25 cellular contexts compared by ENCODE assay signal in genomic region chr2:53609561-53609960, GRCh38.
A peak's percentile ranks its signal among the peaks of the same experiment; 100 is the strongest.
DNase-seq lines count a peak whose midpoint lies in the region; ATAC-seq lines count a peak whose summit lies in the region.
"Had no signal": no experiment of that assay in that cellular context is flagged by ENCODE, and none has a peak within 500 bp of the region (broad histone marks: within the 10 kb centered on the region; RNA-seq: fewer than 3 reads in every experiment).

No MANE protein-coding gene starts in this region.

- H3K4me1 Mint-ChIP-seq in T-helper 17 cell, result no peaks in the 10 kb centered on the region
- no peaks in the 10 kb centered on the region for H3K4me1 Mint-ChIP-seq in activated naive CD4-positive, alpha-beta T cell treated with anti-CD3 and anti-CD28 coated beads, Interleukin-2, amount 10 ng/mL, durations not matched to agents 7 days and 5 days

- CTCF ChIA-PET in activated naive CD4-positive, alpha-beta T cell treated with anti-CD3 and anti-CD28 coated beads, Interleukin-2, amount 10 ng/mL, durations not matched to agents 7 days and 5 days (lab: Charles Lee), result no interaction called here

- H3K9me3 ChIP-seq in T-helper 17 cell (ENCODE audit: control insufficient read depth, low read length, poor library complexity, severe bottlenecking), result no peaks in the 10 kb centered on the region
- H3K9me3 ChIP-seq: BLaER1 treated with 17β-estradiol and CSF1 and Interleukin-3, amounts not matched to agents 10 nM and 100 nM; Caco-2; HAP-1; SJCRH30 had no signal

- ATAC-seq in T-helper 17 cell, result no peak
- ATAC-seq in HG02798 (IDR thresholded peaks at IDR 0.05; ENCODE audit: poor library complexity, unreplicated experiment), result no peak
- ATAC-seq: CD8-positive, alpha-beta T cell; K562; Right ventricle myocardium inferior had no signal

- H3K27ac Mint-ChIP-seq in T-helper 17 cell, result peak overlapping the region; percentile 27
- no peak overlapping the region for H3K27ac Mint-ChIP-seq in activated naive CD4-positive, alpha-beta T cell treated with anti-CD3 and anti-CD28 coated beads, Interleukin-2, amount 10 ng/mL, durations not matched to agents 7 days and 5 days
- H3K27ac Mint-ChIP-seq: CD8-positive, alpha-beta T cell; HFFc6 had no signal

- DNase-seq in Ammon's horn (ENCODE audit: low spot score), result peak; percentile 20
- DNase-seq in DMS79 treated with DMSO at 0.1 percent for 48 hours (lab: John Stamatoyannopoulos, UW), result peak; percentile 29
- DNase-seq in T-helper 17 cell, result no peak
- DNase-seq in cerebellum (ENCODE audit: low spot score), result peak; percentile 68
- DNase-seq in activated naive CD4-positive, alpha-beta T cell treated with anti-CD3 and anti-CD28 coated beads, Interleukin-2, amount 10 ng/mL, durations not matched to agents 7 days and 5 days, result no peak
- DNase-seq in NCI-H146 treated with DMSO at 0.1 percent for 48 hours (lab: John Stamatoyannopoulos, UW; ENCODE audit: unreplicated experiment), result no peak
- DNase-seq: Caco-2; CD8-positive, alpha-beta T cell; GOT3; HFFc6; Kasumi-1; MV-4-11; NCI-H1105; NCI-H1436 treated with DMSO at 0.1 percent for 48 hours; NCI-H1930; NCI-H2107; NCI-H526; NCI-H82; PC-9; SJCRH30 had no signal

- H3K27me3 Mint-ChIP-seq in T-helper 17 cell, result no peaks in the 10 kb centered on the region
- H3K27me3 Mint-ChIP-seq in activated naive CD4-positive, alpha-beta T cell treated with anti-CD3 and anti-CD28 coated beads, Interleukin-2, amount 10 ng/mL, durations not matched to agents 7 days and 5 days, result no peaks in the 10 kb centered on the region

- no peaks in the 10 kb centered on the region for H3K9me3 Mint-ChIP-seq in activated naive CD4-positive, alpha-beta T cell treated with anti-CD3 and anti-CD28 coated beads, Interleukin-2, amount 10 ng/mL, durations not matched to agents 7 days and 5 days
- H3K9me3 Mint-ChIP-seq: CD8-positive, alpha-beta T cell; HFFc6 had no signal

- no peaks in the 10 kb centered on the region for H3K36me3 Mint-ChIP-seq in T-helper 17 cell (ENCODE audit: low read depth)
- H3K36me3 Mint-ChIP-seq in activated naive CD4-positive, alpha-beta T cell treated with anti-CD3 and anti-CD28 coated beads, Interleukin-2, amount 10 ng/mL, durations not matched to agents 7 days and 5 days, result no peaks in the 10 kb centered on the region
- H3K36me3 Mint-ChIP-seq: CD8-positive, alpha-beta T cell had no signal

- no peak overlapping the region for H3K4me3 Mint-ChIP-seq in T-helper 17 cell
- H3K4me3 Mint-ChIP-seq in activated naive CD4-positive, alpha-beta T cell treated with anti-CD3 and anti-CD28 coated beads, Interleukin-2, amount 10 ng/mL, durations not matched to agents 7 days and 5 days, result no peak overlapping the region
- H3K4me3 Mint-ChIP-seq: CD8-positive, alpha-beta T cell; HFFc6 had no signal

Comparison
In these comparisons a context has a peak if more than half of its experiments do, and no peak if none do; other contexts are left out.
1. DNase-seq: peak in Ammon's horn (single experiment), DMS79 treated with DMSO at 0.1 percent for 48 hours (single experiment) and cerebellum (single experiment); none in T-helper 17 cell (0 of 3), activated naive CD4-positive, alpha-beta T cell treated with anti-CD3 and anti-CD28 coated beads, Interleukin-2, amount 10 ng/mL, durations not matched to agents 7 days and 5 days (single experiment) and NCI-H146 treated with DMSO at 0.1 percent for 48 hours (single experiment).